Comparison of ENCODE assay signal across 5 cellular contexts in the genomic region with DNA sequence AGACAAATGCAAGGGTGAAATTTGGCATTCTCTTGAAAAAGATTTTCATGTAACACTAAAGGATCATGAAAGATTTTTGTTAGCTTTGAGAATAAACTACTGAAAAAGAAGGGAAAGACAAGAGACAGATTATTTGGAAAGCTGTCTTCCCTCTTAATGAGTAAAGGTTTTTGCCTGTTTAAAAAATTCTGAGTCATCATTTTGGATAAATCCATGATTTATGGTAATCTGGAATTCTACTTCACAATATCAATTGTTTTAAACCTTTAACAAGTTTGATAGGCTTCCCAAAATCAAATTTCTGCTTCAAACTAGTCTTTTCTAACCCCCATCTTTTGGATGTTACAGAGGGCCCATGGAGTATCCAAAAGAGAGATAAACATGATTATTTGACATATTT.
"Had no signal": no experiment of that assay in that cellular context is flagged by ENCODE, and none has a peak within 500 bp of the region (broad histone marks: within the 10 kb centered on the region; RNA-seq: fewer than 3 reads in every experiment).

No MANE protein-coding gene starts in this region.

- DNase-seq: KBM-7, KG1 had no signal

- H3K27ac ChIP-seq: HL-60, KMS-11 had no signal

- H3K4me2 ChIP-seq: KMS-11 had no signal

- FAIRE-seq: HTR-8/SVneo had no signal

- H3K9ac ChIP-seq: KMS-11 had no signal
